Comparison of ENCODE assay signal across 19 cellular contexts in the genomic region with DNA sequence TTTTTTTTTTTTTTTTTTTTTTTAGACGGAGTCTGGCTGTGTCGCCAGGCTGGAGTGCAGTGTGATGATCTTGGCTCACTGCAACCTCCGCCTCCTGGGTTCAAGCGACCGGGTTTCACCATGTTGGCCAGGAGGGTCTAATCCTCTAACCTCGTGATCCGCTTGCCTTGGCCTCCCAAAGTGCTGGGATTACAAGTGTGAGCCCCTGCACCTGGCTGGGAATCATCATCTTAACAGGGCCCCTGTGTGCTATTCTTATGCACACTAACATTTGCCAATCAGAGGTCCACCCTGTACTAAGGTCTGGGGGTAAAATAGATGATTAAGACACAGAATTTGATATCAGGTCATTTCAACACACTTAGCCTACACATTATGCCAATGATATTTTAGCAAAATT.
DNase-seq lines count a peak whose midpoint lies in the region; ATAC-seq, FAIRE-seq and TF ChIP-seq lines count a peak whose summit lies in the region.
"Had no signal": no experiment of that assay in that cellular context is flagged by ENCODE, and none has a peak within 500 bp of the region (broad histone marks: within the 10 kb centered on the region; RNA-seq: fewer than 3 reads in every experiment).

No MANE protein-coding gene starts in this region.

- H3K27ac ChIP-seq in H9 (ENCODE audit: insufficient read length, low read depth, low read length) (no peak overlapping the region), HUES6 (ENCODE audit: low read depth, low read length) (peak overlapping the region; percentile 26; the same call in 1 of the 2 replicates), H1 (ENCODE audit: low read depth, low read length) (no peak overlapping the region), iPS-20b (ENCODE audit: low read length) (peak overlapping the region; percentile 38), heart right ventricle (no peak overlapping the region), heart left ventricle (no peak overlapping the region)

- peaks cover 0 to 12% (median 12%) of the 10 kb centered on the region in 3 experiments; a peak in 3 of 7 replicates for H3K36me3 Mint-ChIP-seq in H9 (ENCODE audit: insufficient read depth in 1 of 3, low read depth in 3 of 3)
- H3K36me3 Mint-ChIP-seq: CD4-positive, alpha-beta memory T cell had no signal

- H3T11ph ChIP-seq in H9 (ENCODE audit: low read length) = no peak overlapping the region

- H2BK120ac ChIP-seq in H9 (ENCODE audit: low read depth, low read length, poor library complexity, severe bottlenecking) = no peak overlapping the region
- no peak overlapping the region for H2BK120ac ChIP-seq in H1 (replicated peaks; ENCODE audit: low read depth, low read length)

- WGBS in H9 (ENCODE audit: extremely low coverage, insufficient read length, low lambda C conversion rate) = no CpG with 5 or more reads among the region's 7 CpGs
- WGBS in H1 (ENCODE audit: extremely low coverage in 1 of 2, insufficient coverage in 1 of 2, insufficient read length in 1 of 2, insufficient replicate concordance in 2 of 2, low coverage in 1 of 2, low lambda C conversion rate in 2 of 2, missing lambda C conversion rate in 1 of 2), 2 experiments = 57% methylated on average over 7 of the region's 7 CpGs; no CpG with 5 or more reads in 1 of the 2 experiments
- WGBS in heart right ventricle, 2 donors = 73 to 81% methylated on average over 7 of the region's 7 CpGs
- 69 to 86% (median 76%) methylated on average over 7 of the region's 7 CpGs for WGBS in heart left ventricle, 4 donors

- H3K4me3 ChIP-seq in HUES6 (ENCODE audit: low read depth, low read length) = no peak overlapping the region
- H3K4me3 ChIP-seq in H1 (ENCODE audit: extremely low read depth in 1 of 4, insufficient read depth in 2 of 4, low read depth in 3 of 4, low read length in 4 of 4) = 0 out of 8 replicates have a peak overlapping the region, but pooled peaks of 1 of the 4 experiments have one; percentile 1
- no peak overlapping the region for H3K4me3 ChIP-seq in iPS-20b (ENCODE audit: low read length)
- H3K4me3 ChIP-seq in heart right ventricle = no peak overlapping the region
- H3K4me3 ChIP-seq in heart left ventricle = no peak overlapping the region
- H3K4me3 ChIP-seq: GM12878 had no signal

- H2AK5ac ChIP-seq in H9 (ENCODE audit: insufficient read length, low read length) (no peak overlapping the region), H1 (ENCODE audit: low read depth, low read length) (no peak overlapping the region)

- no peaks in the 10 kb centered on the region for H3K23me2 ChIP-seq in H9 (ENCODE audit: insufficient read length, low read depth, low read length, poor library complexity, severe bottlenecking)
- no peaks in the 10 kb centered on the region for H3K23me2 ChIP-seq in H1 (ENCODE audit: low read depth, low read length)

- H3K18ac ChIP-seq in H9 (ENCODE audit: insufficient read length, low read depth, low read length) (no peak overlapping the region), H1 (ENCODE audit: extremely low read depth, low read length) (peak overlapping the region; percentile 48)

- H3K9me3 Mint-ChIP-seq in H9 = peaks cover 2 to 3% of the 10 kb centered on the region in 2 experiments; a peak in 2 of 5 replicates

- H3K14ac ChIP-seq in H9 (ENCODE audit: insufficient read depth, low read length) (no peak overlapping the region), H1 (ENCODE audit: insufficient read length) (no peak overlapping the region)

- H3K56ac ChIP-seq in H9 (ENCODE audit: insufficient read length, low read depth, low read length) = no peak overlapping the region
- no peak overlapping the region for H3K56ac ChIP-seq in H1 (replicated peaks; ENCODE audit: insufficient read length, low read depth, low read length)

- H3K9me3 ChIP-seq in H9 (ENCODE audit: control insufficient read depth, low read depth, low read length) (no peaks in the 10 kb centered on the region), HUES6 (ENCODE audit: control insufficient read depth, insufficient read depth, low read depth, low read length) (no peaks in the 10 kb centered on the region), H1 (ENCODE audit: insufficient read depth in 2 of 2, low read depth in 1 of 2, low read length in 1 of 2) (no peaks in the 10 kb centered on the region), iPS-20b (ENCODE audit: insufficient read depth, low read depth, low read length) (no peaks in the 10 kb centered on the region), heart right ventricle (no peaks in the 10 kb centered on the region), heart left ventricle (no peaks in the 10 kb centered on the region)
- H3K9me3 ChIP-seq: Caco-2 had no signal

- H3K27me3 Mint-ChIP-seq in H9 (ENCODE audit: low read depth) = no peaks in the 10 kb centered on the region

- TF ChIP-seq POLR2A in H1 (IDR thresholded peaks at IDR 0.05; ENCODE audit: control extremely low read depth in 1 of 2, low read depth in 2 of 2, low read length in 2 of 2) (no peak), heart left ventricle (IDR thresholded peaks at IDR 0.05) (no peak)

- no peak for TF ChIP-seq CTCF in H9 (conservative IDR thresholded peaks at IDR 0.05)
- no peak for TF ChIP-seq CTCF in H1 (IDR thresholded peaks at IDR 0.05; ENCODE audit: control extremely low read depth in 1 of 3, insufficient read depth in 1 of 3, low read depth in 1 of 3, low read length in 3 of 3)
- TF ChIP-seq CTCF in heart right ventricle (IDR thresholded peaks at IDR 0.05) = no peak
- no peak for TF ChIP-seq CTCF in heart left ventricle (IDR thresholded peaks at IDR 0.05)

- intact Hi-C loops in heart right ventricle (cut with DNase I) (no loop called here), heart left ventricle (cut with DNase I) (no loop called here)

- no peaks in the 10 kb centered on the region for H4K20me1 ChIP-seq in H9 (ENCODE audit: control insufficient read depth, insufficient read depth, insufficient read length)
- H4K20me1 ChIP-seq in H1 (replicated peaks in 1 of 2; ENCODE audit: control insufficient read depth in 1 of 2, insufficient read depth in 2 of 2, low read length in 2 of 2) = no peaks in the 10 kb centered on the region

- H4K91ac ChIP-seq in H9 (ENCODE audit: insufficient read length, low read depth, low read length) (no peak overlapping the region), H1 (replicated peaks; ENCODE audit: insufficient read length, low read length) (peak overlapping the region; percentile 42)

- no peak overlapping the region for H4K8ac ChIP-seq in H9 (replicated peaks; ENCODE audit: insufficient read length, low read depth, low read length)
- no peak overlapping the region for H4K8ac ChIP-seq in H1 (ENCODE audit: extremely low read depth, insufficient read depth, low read length)

- H3K27me3 ChIP-seq in H9 (ENCODE audit: insufficient read depth, low read length) (no peaks in the 10 kb centered on the region), HUES6 (ENCODE audit: control insufficient read depth, insufficient read depth, low read length) (no peaks in the 10 kb centered on the region), H1 (replicated peaks in 1 of 4; ENCODE audit: control insufficient read depth in 3 of 4, extremely low read depth in 1 of 4, insufficient read depth in 3 of 4, low read length in 3 of 4) (no peaks in the 10 kb centered on the region), iPS-20b (ENCODE audit: insufficient read depth, low read length) (no peaks in the 10 kb centered on the region), heart right ventricle (no peaks in the 10 kb centered on the region), heart left ventricle (no peaks in the 10 kb centered on the region)

- H3K27ac Mint-ChIP-seq in H9 = peak overlapping the region in 2 of 3 experiments; percentile 30 to 99; a peak in 3 of 7 replicates
- H3K27ac Mint-ChIP-seq: CD4-positive, alpha-beta memory T cell had no signal

- CTCF ChIA-PET in H1 (lab: Charles Lee; ENCODE audit: partially characterized antibody) = no interaction called here

- no peak overlapping the region for H2BK12ac ChIP-seq in H9 (ENCODE audit: insufficient read length, low read depth, low read length)
- H2BK12ac ChIP-seq in H1 (ENCODE audit: low read depth, low read length) = peak overlapping the region; percentile 12; the same call in 1 of the 2 replicates

- no peak for FAIRE-seq in H1 (lab: Jason Lieb, UNC)
- FAIRE-seq: GM12878, GM19239 had no signal

- H3K4me2 ChIP-seq in H9 (ENCODE audit: insufficient read depth, insufficient read length, low read length) (no peak overlapping the region), H1 (ENCODE audit: insufficient read depth in 1 of 2, low read depth in 2 of 2, low read length in 2 of 2) (no peak overlapping the region)

- DNase-seq in H9 (no peak), H1 (ENCODE audit: low read depth in 1 of 2, low spot score in 2 of 2) (no peak), UCSD-AML1 (lab: John Stamatoyannopoulos, UW; ENCODE audit: unreplicated experiment) (no peak), heart right ventricle (no peak), islet precursor cell (no peak), heart left ventricle (no peak)
- DNase-seq: C1 segment of cervical spinal cord; Caco-2; CD4-positive, alpha-beta memory T cell; DMS153; EL; GDM1; GOT3; H7 had no signal

- H3K36me3 ChIP-seq in HUES6 (ENCODE audit: control insufficient read depth, insufficient read depth, low read length) (no peaks in the 10 kb centered on the region), H1 (ENCODE audit: control insufficient read depth in 2 of 4, insufficient read depth in 4 of 4, low read length in 3 of 4) (no peaks in the 10 kb centered on the region), iPS-20b (ENCODE audit: insufficient read depth, low read depth, low read length) (no peaks in the 10 kb centered on the region), heart right ventricle (no peaks in the 10 kb centered on the region), heart left ventricle (no peaks in the 10 kb centered on the region)

- H2BK20ac ChIP-seq in H9 (ENCODE audit: low read depth, low read length, poor library complexity, severe bottlenecking) (no peak overlapping the region), H1 (ENCODE audit: low read length) (peak overlapping the region; percentile 55; the same call in 1 of the 2 replicates)

- peaks cover 65 to 67% of the 10 kb centered on the region in 2 experiments for H3K4me1 Mint-ChIP-seq in H9
- H3K4me1 Mint-ChIP-seq: CD4-positive, alpha-beta memory T cell had no signal

- ATAC-seq in heart right ventricle = no peak
- no peak for ATAC-seq in heart left ventricle
- ATAC-seq: GM12878, HCT116 had no signal

- H3K4ac ChIP-seq in H9 (ENCODE audit: low read depth, low read length) = no peak overlapping the region
- H3K4ac ChIP-seq in H1 (replicated peaks; ENCODE audit: insufficient read length, low read depth, low read length) = no peak overlapping the region

- H3K4me1 ChIP-seq in H9 (ENCODE audit: insufficient read depth, low read length) = no peaks in the 10 kb centered on the region; the same call in 1 of the 2 replicates
- peaks cover 24% of the 10 kb centered on the region; the same call in 1 of the 2 replicates for H3K4me1 ChIP-seq in HUES6 (ENCODE audit: control insufficient read depth, insufficient read depth, low read length)
- peaks cover 0 to 10% (median 3%) of the 10 kb centered on the region in 4 experiments; a peak in 5 of 7 replicates for H3K4me1 ChIP-seq in H1 (replicated peaks in 1 of 4; ENCODE audit: control insufficient read depth in 3 of 4, insufficient read depth in 4 of 4, low read length in 3 of 4)
- peaks cover 22% of the 10 kb centered on the region for H3K4me1 ChIP-seq in iPS-20b (ENCODE audit: insufficient read depth, low read length)
- H3K4me1 ChIP-seq in heart right ventricle = no peaks in the 10 kb centered on the region
- no peaks in the 10 kb centered on the region for H3K4me1 ChIP-seq in heart left ventricle
- H3K4me1 ChIP-seq: Caco-2 had no signal

- no peak overlapping the region for H2BK15ac ChIP-seq in H9 (ENCODE audit: low read depth, low read length)
- H2BK15ac ChIP-seq in H1 (ENCODE audit: low read length) = no peak overlapping the region

- H3K79me2 ChIP-seq in H9 (ENCODE audit: insufficient read depth, low read length) = no peaks in the 10 kb centered on the region
- no peaks in the 10 kb centered on the region for H3K79me2 ChIP-seq in H1 (ENCODE audit: control insufficient read depth in 1 of 2, insufficient read depth in 2 of 2, low read length in 2 of 2)

- POLR2A ChIA-PET in H1 (lab: Charles Lee; ENCODE audit: partially characterized antibody) = no interaction called here

- no peak overlapping the region for H3K23ac ChIP-seq in H9 (ENCODE audit: insufficient read length, low read depth, low read length)
- no peak overlapping the region for H3K23ac ChIP-seq in H1 (ENCODE audit: insufficient read length)

- H3K79me1 ChIP-seq in H9 (ENCODE audit: insufficient read depth, low read depth, low read length, poor library complexity, severe bottlenecking) (no peaks in the 10 kb centered on the region), H1 (ENCODE audit: low read depth, low read length) (no peaks in the 10 kb centered on the region)

- H2AFZ ChIP-seq in H9 (ENCODE audit: low read length) (no peak overlapping the region), H1 (ENCODE audit: low read length) (no peak overlapping the region)

- H4K5ac ChIP-seq in H9 (ENCODE audit: insufficient read length, low read depth, low read length) (no peak overlapping the region), H1 (ENCODE audit: insufficient read length, low read depth, low read length) (no peak overlapping the region)

- H2BK5ac ChIP-seq in H9 (ENCODE audit: insufficient read length, low read length) (no peak overlapping the region), H1 (ENCODE audit: low read depth, low read length) (peak overlapping the region; percentile 73; the same call in 1 of the 2 replicates)

- no peak for TF ChIP-seq EP300 in H1 (IDR thresholded peaks at IDR 0.05; ENCODE audit: borderline replicate concordance in 1 of 2, low read depth in 2 of 2, low read length in 2 of 2)

- TF ChIP-seq RAD21 in H1 (IDR thresholded peaks at IDR 0.05 in 1 of 2, conservative IDR thresholded peaks at IDR 0.05 in 1 of 2; ENCODE audit: low read depth in 2 of 2, low read length in 2 of 2) = no peak

- H3K9ac ChIP-seq in H9 (ENCODE audit: extremely low read depth, insufficient read length, low read length) (no peak overlapping the region), HUES6 (ENCODE audit: low read length) (no peak overlapping the region), H1 (replicated peaks in 1 of 4; ENCODE audit: extremely low read depth in 1 of 4, low read depth in 3 of 4, low read length in 3 of 4) (no peak overlapping the region), iPS-20b (ENCODE audit: low read depth, low read length) (peak overlapping the region; percentile 60; the same call in 1 of the 2 replicates)

- no peak overlapping the region for H3K4me3 Mint-ChIP-seq in H9
- H3K4me3 Mint-ChIP-seq: CD4-positive, alpha-beta memory T cell had no signal

Comparison
In these comparisons a context has a peak if more than half of its experiments do, and no peak if none do; other contexts are left out.
1. H3K27ac ChIP-seq: peak in HUES6 (single experiment) and iPS-20b (single experiment); none in H9 (single experiment), H1 (single experiment), heart right ventricle (0 of 10) and heart left ventricle (0 of 12).